In genomic region chr5:69415584-69415958, GRCh38 we compare ENCODE assay signal across 1 cellular context.
TF ChIP-seq lines count a peak whose summit lies in the region.

No MANE protein-coding gene starts in this region.

TF ChIP-seq in A549, 52 proteins besides CTCF, POLR2A, EP300 and RAD21 (continued from another document):
- no peak for TF ChIP-seq USF2 (IDR thresholded peaks at IDR 0.05)
- no peak for TF ChIP-seq REST (IDR thresholded peaks at IDR 0.05)
